Comparison of ENCODE assay signal across 17 cellular contexts in the genomic region with DNA sequence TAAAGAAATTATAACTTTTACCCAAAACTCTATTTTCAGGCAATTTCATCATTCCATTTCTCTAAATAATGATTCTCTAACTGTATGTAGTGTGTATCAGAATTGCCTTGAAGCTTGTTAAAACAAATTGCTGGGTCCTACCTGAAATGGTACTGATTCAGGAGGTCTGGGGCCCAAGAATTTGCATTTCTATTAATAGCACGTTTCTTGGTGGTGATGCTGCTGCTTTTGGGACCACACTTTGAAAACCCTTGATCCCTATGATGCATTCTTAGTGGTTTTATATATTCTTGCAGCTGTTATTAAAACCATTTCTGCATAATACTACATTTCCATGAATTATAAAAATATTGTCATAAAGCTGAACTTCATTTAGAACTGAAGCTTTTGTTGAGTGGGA.
DNase-seq lines count a peak whose midpoint lies in the region; ATAC-seq and TF ChIP-seq lines count a peak whose summit lies in the region.
"Had no signal": no experiment of that assay in that cellular context is flagged by ENCODE, and none has a peak within 500 bp of the region (broad histone marks: within the 10 kb centered on the region; RNA-seq: fewer than 3 reads in every experiment).

No MANE protein-coding gene starts in this region.

- H3K36me3 Mint-ChIP-seq in activated CD4-positive, alpha-beta T cell treated with anti-CD3 and anti-CD28 coated beads for 36 hours (ENCODE audit: low read depth), result peaks cover 70% of the 10 kb centered on the region
- H3K36me3 Mint-ChIP-seq in activated T-helper 17 cell treated with anti-CD3 and anti-CD28 coated beads, Interleukin-2, amount 50 U/mL, for 72 hours (ENCODE audit: low read depth), result peaks cover 97% of the 10 kb centered on the region
- H3K36me3 Mint-ChIP-seq in naive thymus-derived CD4-positive, alpha-beta T cell, result peaks cover 16 to 73% (median 58%) of the 10 kb centered on the region in 5 donors

- peak overlapping the region; percentile 22; the same call in 1 of the 2 replicates for H3K4me3 ChIP-seq in DOHH2 (ENCODE audit: low read length)
- no peak overlapping the region for H3K4me3 ChIP-seq in naive thymus-derived CD4-positive, alpha-beta T cell (ENCODE audit: low read length)
- H3K4me3 ChIP-seq: lower lobe of right lung, upper lobe of right lung had no signal

- intact Hi-C loops in activated CD4-positive, alpha-beta T cell treated with anti-CD3 and anti-CD28 coated beads for 36 hours (cut with DNase I, micrococcal nuclease), result loop anchor here (5.0 to 10.0 kb wide), 2 partner anchors 308 to 311 kb away; no protein-coding TSS in a partner anchor
- intact Hi-C loops in naive thymus-derived CD4-positive, alpha-beta T cell (cut with micrococcal nuclease), result loop anchor here (5.0 to 10.0 kb wide), 2 partner anchors 308 to 311 kb away; no protein-coding TSS in a partner anchor

- H3K9me3 Mint-ChIP-seq in activated CD4-positive, alpha-beta T cell treated with anti-CD3 and anti-CD28 coated beads for 36 hours (ENCODE audit: low read depth), result peaks cover 11% of the 10 kb centered on the region
- peaks cover 3% of the 10 kb centered on the region for H3K9me3 Mint-ChIP-seq in activated T-helper 17 cell treated with anti-CD3 and anti-CD28 coated beads, Interleukin-2, amount 50 U/mL, for 72 hours
- H3K9me3 Mint-ChIP-seq in naive thymus-derived CD4-positive, alpha-beta T cell, result peaks cover 0 to 25% (median 6%) of the 10 kb centered on the region in 11 donors

- H3K36me3 ChIP-seq in DOHH2 (ENCODE audit: control insufficient read depth, low read length), result peaks cover 4% of the 10 kb centered on the region; the same call in 1 of the 2 replicates
- H3K36me3 ChIP-seq in naive thymus-derived CD4-positive, alpha-beta T cell (ENCODE audit: control insufficient read depth in 2 of 3, insufficient read depth in 3 of 3, low read length in 3 of 3), result peaks cover 0 to 52% (median 4%) of the 10 kb centered on the region in 3 experiments

- H4K20me1 ChIP-seq in DOHH2 (ENCODE audit: control insufficient read depth, insufficient read depth, low read depth, low read length), result peaks cover 9% of the 10 kb centered on the region

- peaks cover 34% of the 10 kb centered on the region for H3K4me1 ChIP-seq in DOHH2 (ENCODE audit: control insufficient read depth, low read length)
- peaks cover 43 to 49% of the 10 kb centered on the region in 2 donors for H3K4me1 ChIP-seq in naive thymus-derived CD4-positive, alpha-beta T cell (ENCODE audit: control insufficient read depth in 2 of 2, insufficient read depth in 2 of 2, low read length in 2 of 2)

- no peaks in the 10 kb centered on the region for H3K9me3 ChIP-seq in DOHH2 (ENCODE audit: control insufficient read depth, insufficient read depth, low read length)
- H3K9me3 ChIP-seq in naive thymus-derived CD4-positive, alpha-beta T cell (ENCODE audit: control insufficient read depth in 2 of 3, low read length in 3 of 3), result no peaks in the 10 kb centered on the region
- H3K9me3 ChIP-seq: lower lobe of right lung, upper lobe of right lung had no signal

- peaks cover 84% of the 10 kb centered on the region for H3K4me1 Mint-ChIP-seq in activated CD4-positive, alpha-beta T cell treated with anti-CD3 and anti-CD28 coated beads for 36 hours
- peaks cover 67% of the 10 kb centered on the region for H3K4me1 Mint-ChIP-seq in activated T-helper 17 cell treated with anti-CD3 and anti-CD28 coated beads, Interleukin-2, amount 50 U/mL, for 72 hours
- peaks cover 38 to 93% (median 78%) of the 10 kb centered on the region in 7 donors for H3K4me1 Mint-ChIP-seq in naive thymus-derived CD4-positive, alpha-beta T cell

- TF ChIP-seq CTCF in DOHH2 (IDR thresholded peaks at IDR 0.05; ENCODE audit: low read depth, low read length, poor library complexity, severe bottlenecking), result no peak

- no peaks in the 10 kb centered on the region for H3K27me3 ChIP-seq in DOHH2 (ENCODE audit: control insufficient read depth, low read length)
- no peaks in the 10 kb centered on the region for H3K27me3 ChIP-seq in naive thymus-derived CD4-positive, alpha-beta T cell (ENCODE audit: control insufficient read depth in 2 of 2, insufficient read depth in 2 of 2, low read length in 2 of 2)
- H3K27me3 ChIP-seq: upper lobe of right lung had no signal

- no peak overlapping the region for H3K4me3 Mint-ChIP-seq in activated CD4-positive, alpha-beta T cell treated with anti-CD3 and anti-CD28 coated beads for 36 hours
- H3K4me3 Mint-ChIP-seq in activated T-helper 17 cell treated with anti-CD3 and anti-CD28 coated beads, Interleukin-2, amount 50 U/mL, for 72 hours, result peak overlapping the region; percentile 49
- H3K4me3 Mint-ChIP-seq in naive thymus-derived CD4-positive, alpha-beta T cell, result peak overlapping the region in 8 of 10 donors; percentile 20 to 68 (median 50)

- POLR2A ChIA-PET in activated CD4-positive, alpha-beta T cell treated with anti-CD3 and anti-CD28 coated beads for 36 hours (lab: Charles Lee), result interaction anchor here (0.5 to 0.7 kb wide), 2 partner anchors 127 to 136 kb away, joined by 3 to 4 read pairs; no protein-coding TSS in a partner anchor
- POLR2A ChIA-PET in naive thymus-derived CD4-positive, alpha-beta T cell (lab: Charles Lee), result interaction anchor here (0.8 kb wide), 1 partner anchor 45 kb away, joined by 3 read pairs; no protein-coding TSS in a partner anchor

- CTCF ChIA-PET in activated CD4-positive, alpha-beta T cell treated with anti-CD3 and anti-CD28 coated beads for 36 hours (lab: Charles Lee), result interaction anchor here (0.7 to 1.5 kb wide), 4 partner anchors 11 to 121 kb away, joined by 3 to 6 read pairs (median 4); no protein-coding TSS in a partner anchor
- CTCF ChIA-PET in naive thymus-derived CD4-positive, alpha-beta T cell (lab: Charles Lee), result interaction anchor here (1.1 kb wide), 1 partner anchor 309 kb away, joined by 5 read pairs; no protein-coding TSS in a partner anchor

- peak overlapping the region; percentile 67 for H3K27ac Mint-ChIP-seq in activated CD4-positive, alpha-beta T cell treated with anti-CD3 and anti-CD28 coated beads for 36 hours
- peak overlapping the region; percentile 34 for H3K27ac Mint-ChIP-seq in activated T-helper 17 cell treated with anti-CD3 and anti-CD28 coated beads, Interleukin-2, amount 50 U/mL, for 72 hours
- H3K27ac Mint-ChIP-seq in naive thymus-derived CD4-positive, alpha-beta T cell, result peak overlapping the region in 6 of 9 donors; percentile 44 to 89 (median 78)

- peak overlapping the region; percentile 60 for H3K4me2 ChIP-seq in DOHH2 (ENCODE audit: low read length)

- no peak for ATAC-seq in activated CD4-positive, alpha-beta T cell treated with anti-CD3 and anti-CD28 coated beads for 36 hours
- no peak for ATAC-seq in activated T-helper 17 cell treated with anti-CD3 and anti-CD28 coated beads, Interleukin-2, amount 50 U/mL, for 72 hours (replicated peaks)
- no peak for ATAC-seq in naive thymus-derived CD4-positive, alpha-beta T cell
- ATAC-seq: HCT116, HepG2, upper lobe of right lung had no signal

- no peak overlapping the region for H3K27ac ChIP-seq in DOHH2 (ENCODE audit: low read depth, low read length)
- H3K27ac ChIP-seq in naive thymus-derived CD4-positive, alpha-beta T cell (ENCODE audit: low read depth, low read length), result no peak overlapping the region
- H3K27ac ChIP-seq: lower lobe of right lung, upper lobe of right lung had no signal

- peaks cover 20% of the 10 kb centered on the region for H3K79me2 ChIP-seq in DOHH2 (ENCODE audit: control insufficient read depth, low read length)

- no peak for DNase-seq in activated CD4-positive, alpha-beta T cell treated with anti-CD3 and anti-CD28 coated beads for 36 hours
- DNase-seq in activated CD4-positive, alpha-beta T cell treated with anti-CD3 and anti-CD28 coated beads for 4 hours, result no peak
- no peak for DNase-seq in naive thymus-derived CD4-positive, alpha-beta T cell
- no peak for DNase-seq in anterior cingulate cortex (lab: John Stamatoyannopoulos, UW)
- DNase-seq in MV-4-11 (lab: John Stamatoyannopoulos, UW), result no peak
- DNase-seq in DMS53 (lab: John Stamatoyannopoulos, UW), result no peak
- DNase-seq: lower lobe of right lung; NCI-H1048; NCI-H748 treated with DMSO at 0.1 percent for 48 hours; RPMI8226; stimulated activated CD4-positive, alpha-beta T cell treated with anti-CD3 and anti-CD28 coated beads, Interleukin-4, amount 100 ng/mL, for 1 hour; stimulated activated CD8-positive, alpha-beta memory T cell treated with anti-CD3 and anti-CD28 coated beads, Interleukin-4, amount 100 ng/mL, for 48 hours; upper lobe of right lung had no signal

- no peaks in the 10 kb centered on the region for H3K27me3 Mint-ChIP-seq in activated CD4-positive, alpha-beta T cell treated with anti-CD3 and anti-CD28 coated beads for 36 hours
- no peaks in the 10 kb centered on the region for H3K27me3 Mint-ChIP-seq in activated T-helper 17 cell treated with anti-CD3 and anti-CD28 coated beads, Interleukin-2, amount 50 U/mL, for 72 hours
- no peaks in the 10 kb centered on the region for H3K27me3 Mint-ChIP-seq in naive thymus-derived CD4-positive, alpha-beta T cell

- no peaks in the 10 kb centered on the region for H3F3A ChIP-seq in DOHH2 (ENCODE audit: control insufficient read depth, insufficient read depth)

- no peaks in the 10 kb centered on the region for H3K9me2 ChIP-seq in DOHH2 (replicated peaks; ENCODE audit: control insufficient read depth, low read length)
